Comparison of ENCODE assay signal across 1 cellular context in the genomic region with DNA sequence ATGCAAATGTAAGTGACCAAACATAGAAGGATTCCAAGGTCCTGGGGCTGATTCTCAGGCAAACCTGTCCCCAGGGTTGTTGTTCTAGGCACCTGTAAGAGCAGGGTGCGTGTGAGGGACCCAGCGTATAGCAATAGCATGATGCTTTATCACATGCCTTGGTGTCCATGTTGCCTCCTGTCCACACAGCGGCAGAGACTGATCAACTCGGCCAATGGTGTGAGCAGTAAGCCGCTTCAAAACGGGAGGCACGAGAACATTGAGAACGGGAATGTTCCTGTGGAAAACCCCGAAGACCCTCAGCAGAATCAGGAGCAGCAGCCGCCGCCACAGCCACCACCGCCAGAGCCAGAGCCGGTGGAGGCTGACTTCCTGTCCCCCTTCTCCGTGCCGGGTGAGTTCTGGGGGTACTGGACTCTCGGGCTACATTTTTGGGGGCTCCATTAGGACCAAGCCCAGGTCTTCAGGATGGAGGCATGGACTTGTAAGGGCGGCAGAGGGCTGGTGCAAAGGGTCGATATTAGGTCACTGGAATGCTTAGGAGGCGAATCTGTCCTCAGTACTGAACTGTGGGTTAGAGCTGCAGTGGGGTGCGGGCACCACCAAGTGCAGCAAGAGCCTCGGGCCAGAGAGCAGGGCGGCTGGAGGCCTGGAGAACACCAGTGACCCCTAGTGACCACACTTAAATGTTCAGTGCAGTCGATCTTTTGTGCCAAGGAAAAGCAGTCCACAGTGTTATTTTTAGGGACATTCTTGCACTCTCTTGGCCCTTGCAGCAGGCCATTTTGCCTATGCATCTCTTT.
TF ChIP-seq lines count a peak whose summit lies in the region.

No MANE protein-coding gene starts in this region.

TF ChIP-seq in HepG2, 621 proteins besides CTCF, POLR2A, EP300 and RAD21 (continues in another document):
- TF ChIP-seq, protein P1, sequence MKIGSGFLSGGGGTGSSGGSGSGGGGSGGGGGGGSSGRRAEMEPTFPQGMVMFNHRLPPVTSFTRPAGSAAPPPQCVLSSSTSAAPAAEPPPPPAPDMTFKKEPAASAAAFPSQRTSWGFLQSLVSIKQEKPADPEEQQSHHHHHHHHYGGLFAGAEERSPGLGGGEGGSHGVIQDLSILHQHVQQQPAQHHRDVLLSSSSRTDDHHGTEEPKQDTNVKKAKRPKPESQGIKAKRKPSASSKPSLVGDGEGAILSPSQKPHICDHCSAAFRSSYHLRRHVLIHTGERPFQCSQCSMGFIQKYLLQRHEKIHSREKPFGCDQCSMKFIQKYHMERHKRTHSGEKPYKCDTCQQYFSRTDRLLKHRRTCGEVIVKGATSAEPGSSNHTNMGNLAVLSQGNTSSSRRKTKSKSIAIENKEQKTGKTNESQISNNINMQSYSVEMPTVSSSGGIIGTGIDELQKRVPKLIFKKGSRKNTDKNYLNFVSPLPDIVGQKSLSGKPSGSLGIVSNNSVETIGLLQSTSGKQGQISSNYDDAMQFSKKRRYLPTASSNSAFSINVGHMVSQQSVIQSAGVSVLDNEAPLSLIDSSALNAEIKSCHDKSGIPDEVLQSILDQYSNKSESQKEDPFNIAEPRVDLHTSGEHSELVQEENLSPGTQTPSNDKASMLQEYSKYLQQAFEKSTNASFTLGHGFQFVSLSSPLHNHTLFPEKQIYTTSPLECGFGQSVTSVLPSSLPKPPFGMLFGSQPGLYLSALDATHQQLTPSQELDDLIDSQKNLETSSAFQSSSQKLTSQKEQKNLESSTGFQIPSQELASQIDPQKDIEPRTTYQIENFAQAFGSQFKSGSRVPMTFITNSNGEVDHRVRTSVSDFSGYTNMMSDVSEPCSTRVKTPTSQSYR (CRISPR knock-in tag; IDR thresholded peaks at IDR 0.05; ENCODE audit: borderline replicate concordance) = no peak
- TF ChIP-seq, protein P2, sequence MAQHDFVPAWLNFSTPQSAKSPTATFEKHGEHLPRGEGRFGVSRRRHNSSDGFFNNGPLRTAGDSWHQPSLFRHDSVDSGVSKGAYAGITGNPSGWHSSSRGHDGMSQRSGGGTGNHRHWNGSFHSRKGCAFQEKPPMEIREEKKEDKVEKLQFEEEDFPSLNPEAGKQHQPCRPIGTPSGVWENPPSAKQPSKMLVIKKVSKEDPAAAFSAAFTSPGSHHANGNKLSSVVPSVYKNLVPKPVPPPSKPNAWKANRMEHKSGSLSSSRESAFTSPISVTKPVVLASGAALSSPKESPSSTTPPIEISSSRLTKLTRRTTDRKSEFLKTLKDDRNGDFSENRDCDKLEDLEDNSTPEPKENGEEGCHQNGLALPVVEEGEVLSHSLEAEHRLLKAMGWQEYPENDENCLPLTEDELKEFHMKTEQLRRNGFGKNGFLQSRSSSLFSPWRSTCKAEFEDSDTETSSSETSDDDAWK (CRISPR knock-in tag; IDR thresholded peaks at IDR 0.05) = no peak
- TF ChIP-seq, protein P3, sequence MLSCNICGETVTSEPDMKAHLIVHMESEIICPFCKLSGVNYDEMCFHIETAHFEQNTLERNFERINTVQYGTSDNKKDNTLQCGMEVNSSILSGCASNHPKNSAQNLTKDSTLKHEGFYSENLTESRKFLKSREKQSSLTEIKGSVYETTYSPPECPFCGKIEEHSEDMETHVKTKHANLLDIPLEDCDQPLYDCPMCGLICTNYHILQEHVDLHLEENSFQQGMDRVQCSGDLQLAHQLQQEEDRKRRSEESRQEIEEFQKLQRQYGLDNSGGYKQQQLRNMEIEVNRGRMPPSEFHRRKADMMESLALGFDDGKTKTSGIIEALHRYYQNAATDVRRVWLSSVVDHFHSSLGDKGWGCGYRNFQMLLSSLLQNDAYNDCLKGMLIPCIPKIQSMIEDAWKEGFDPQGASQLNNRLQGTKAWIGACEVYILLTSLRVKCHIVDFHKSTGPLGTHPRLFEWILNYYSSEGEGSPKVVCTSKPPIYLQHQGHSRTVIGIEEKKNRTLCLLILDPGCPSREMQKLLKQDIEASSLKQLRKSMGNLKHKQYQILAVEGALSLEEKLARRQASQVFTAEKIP (CRISPR knock-in tag; IDR thresholded peaks at IDR 0.05; ENCODE audit: borderline replicate concordance) = no peak
- TF ChIP-seq, protein P4, sequence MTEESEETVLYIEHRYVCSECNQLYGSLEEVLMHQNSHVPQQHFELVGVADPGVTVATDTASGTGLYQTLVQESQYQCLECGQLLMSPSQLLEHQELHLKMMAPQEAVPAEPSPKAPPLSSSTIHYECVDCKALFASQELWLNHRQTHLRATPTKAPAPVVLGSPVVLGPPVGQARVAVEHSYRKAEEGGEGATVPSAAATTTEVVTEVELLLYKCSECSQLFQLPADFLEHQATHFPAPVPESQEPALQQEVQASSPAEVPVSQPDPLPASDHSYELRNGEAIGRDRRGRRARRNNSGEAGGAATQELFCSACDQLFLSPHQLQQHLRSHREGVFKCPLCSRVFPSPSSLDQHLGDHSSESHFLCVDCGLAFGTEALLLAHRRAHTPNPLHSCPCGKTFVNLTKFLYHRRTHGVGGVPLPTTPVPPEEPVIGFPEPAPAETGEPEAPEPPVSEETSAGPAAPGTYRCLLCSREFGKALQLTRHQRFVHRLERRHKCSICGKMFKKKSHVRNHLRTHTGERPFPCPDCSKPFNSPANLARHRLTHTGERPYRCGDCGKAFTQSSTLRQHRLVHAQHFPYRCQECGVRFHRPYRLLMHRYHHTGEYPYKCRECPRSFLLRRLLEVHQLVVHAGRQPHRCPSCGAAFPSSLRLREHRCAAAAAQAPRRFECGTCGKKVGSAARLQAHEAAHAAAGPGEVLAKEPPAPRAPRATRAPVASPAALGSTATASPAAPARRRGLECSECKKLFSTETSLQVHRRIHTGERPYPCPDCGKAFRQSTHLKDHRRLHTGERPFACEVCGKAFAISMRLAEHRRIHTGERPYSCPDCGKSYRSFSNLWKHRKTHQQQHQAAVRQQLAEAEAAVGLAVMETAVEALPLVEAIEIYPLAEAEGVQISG (CRISPR knock-in tag; IDR thresholded peaks at IDR 0.05) = peak; percentile 56; the same call in 1 of the 2 replicates
- TF ChIP-seq NBN (conservative IDR thresholded peaks at IDR 0.05) (no peak), SPEN (CRISPR knock-in tag; IDR thresholded peaks at IDR 0.05; ENCODE audit: low read depth) (0 out of 2 replicates have a peak, but pooled peaks have one; percentile 42), ZNF883 (CRISPR knock-in tag; IDR thresholded peaks at IDR 0.05; ENCODE audit: not compliant biosample characterization) (no peak), FOXC1 (CRISPR knock-in tag; IDR thresholded peaks at IDR 0.05; ENCODE audit: borderline replicate concordance) (no peak), HOXA3 (CRISPR knock-in tag; IDR thresholded peaks at IDR 0.05) (no peak), HOXA5 (CRISPR knock-in tag; IDR thresholded peaks at IDR 0.05) (peak; percentile 44; the same call in 1 of the 2 replicates), SMC3 (IDR thresholded peaks at IDR 0.05; ENCODE audit: low read length) (peak; percentile 84), PRMT3 (CRISPR knock-in tag; IDR thresholded peaks at IDR 0.05; ENCODE audit: borderline replicate concordance, low read depth) (no peak), ZNF737 (CRISPR knock-in tag; IDR thresholded peaks at IDR 0.05; ENCODE audit: borderline replicate concordance) (no peak), XRCC5 (optimal IDR thresholded peaks at IDR 0.05; ENCODE audit: low read length) (peak; percentile 65), ZNF547 (CRISPR knock-in tag; IDR thresholded peaks at IDR 0.05) (no peak), ZNF343 (CRISPR knock-in tag; IDR thresholded peaks at IDR 0.05) (no peak), IKZF1 (IDR thresholded peaks at IDR 0.05) (no peak), MAF1 (CRISPR knock-in tag; IDR thresholded peaks at IDR 0.05; ENCODE audit: borderline replicate concordance) (no peak)
- TF ChIP-seq, protein P5, sequence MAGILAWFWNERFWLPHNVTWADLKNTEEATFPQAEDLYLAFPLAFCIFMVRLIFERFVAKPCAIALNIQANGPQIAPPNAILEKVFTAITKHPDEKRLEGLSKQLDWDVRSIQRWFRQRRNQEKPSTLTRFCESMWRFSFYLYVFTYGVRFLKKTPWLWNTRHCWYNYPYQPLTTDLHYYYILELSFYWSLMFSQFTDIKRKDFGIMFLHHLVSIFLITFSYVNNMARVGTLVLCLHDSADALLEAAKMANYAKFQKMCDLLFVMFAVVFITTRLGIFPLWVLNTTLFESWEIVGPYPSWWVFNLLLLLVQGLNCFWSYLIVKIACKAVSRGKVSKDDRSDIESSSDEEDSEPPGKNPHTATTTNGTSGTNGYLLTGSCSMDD (CRISPR knock-in tag; IDR thresholded peaks at IDR 0.05) = no peak
- TF ChIP-seq, protein P6, sequence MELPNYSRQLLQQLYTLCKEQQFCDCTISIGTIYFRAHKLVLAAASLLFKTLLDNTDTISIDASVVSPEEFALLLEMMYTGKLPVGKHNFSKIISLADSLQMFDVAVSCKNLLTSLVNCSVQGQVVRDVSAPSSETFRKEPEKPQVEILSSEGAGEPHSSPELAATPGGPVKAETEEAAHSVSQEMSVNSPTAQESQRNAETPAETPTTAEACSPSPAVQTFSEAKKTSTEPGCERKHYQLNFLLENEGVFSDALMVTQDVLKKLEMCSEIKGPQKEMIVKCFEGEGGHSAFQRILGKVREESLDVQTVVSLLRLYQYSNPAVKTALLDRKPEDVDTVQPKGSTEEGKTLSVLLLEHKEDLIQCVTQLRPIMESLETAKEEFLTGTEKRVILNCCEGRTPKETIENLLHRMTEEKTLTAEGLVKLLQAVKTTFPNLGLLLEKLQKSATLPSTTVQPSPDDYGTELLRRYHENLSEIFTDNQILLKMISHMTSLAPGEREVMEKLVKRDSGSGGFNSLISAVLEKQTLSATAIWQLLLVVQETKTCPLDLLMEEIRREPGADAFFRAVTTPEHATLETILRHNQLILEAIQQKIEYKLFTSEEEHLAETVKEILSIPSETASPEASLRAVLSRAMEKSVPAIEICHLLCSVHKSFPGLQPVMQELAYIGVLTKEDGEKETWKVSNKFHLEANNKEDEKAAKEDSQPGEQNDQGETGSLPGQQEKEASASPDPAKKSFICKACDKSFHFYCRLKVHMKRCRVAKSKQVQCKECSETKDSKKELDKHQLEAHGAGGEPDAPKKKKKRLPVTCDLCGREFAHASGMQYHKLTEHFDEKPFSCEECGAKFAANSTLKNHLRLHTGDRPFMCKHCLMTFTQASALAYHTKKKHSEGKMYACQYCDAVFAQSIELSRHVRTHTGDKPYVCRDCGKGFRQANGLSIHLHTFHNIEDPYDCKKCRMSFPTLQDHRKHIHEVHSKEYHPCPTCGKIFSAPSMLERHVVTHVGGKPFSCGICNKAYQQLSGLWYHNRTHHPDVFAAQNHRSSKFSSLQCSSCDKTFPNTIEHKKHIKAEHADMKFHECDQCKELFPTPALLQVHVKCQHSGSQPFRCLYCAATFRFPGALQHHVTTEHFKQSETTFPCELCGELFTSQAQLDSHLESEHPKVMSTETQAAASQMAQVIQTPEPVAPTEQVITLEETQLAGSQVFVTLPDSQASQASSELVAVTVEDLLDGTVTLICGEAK (IDR thresholded peaks at IDR 0.05) = no peak
- TF ChIP-seq, protein P6 (CRISPR knock-in tag; IDR thresholded peaks at IDR 0.05) = no peak
- TF ChIP-seq, protein P7, sequence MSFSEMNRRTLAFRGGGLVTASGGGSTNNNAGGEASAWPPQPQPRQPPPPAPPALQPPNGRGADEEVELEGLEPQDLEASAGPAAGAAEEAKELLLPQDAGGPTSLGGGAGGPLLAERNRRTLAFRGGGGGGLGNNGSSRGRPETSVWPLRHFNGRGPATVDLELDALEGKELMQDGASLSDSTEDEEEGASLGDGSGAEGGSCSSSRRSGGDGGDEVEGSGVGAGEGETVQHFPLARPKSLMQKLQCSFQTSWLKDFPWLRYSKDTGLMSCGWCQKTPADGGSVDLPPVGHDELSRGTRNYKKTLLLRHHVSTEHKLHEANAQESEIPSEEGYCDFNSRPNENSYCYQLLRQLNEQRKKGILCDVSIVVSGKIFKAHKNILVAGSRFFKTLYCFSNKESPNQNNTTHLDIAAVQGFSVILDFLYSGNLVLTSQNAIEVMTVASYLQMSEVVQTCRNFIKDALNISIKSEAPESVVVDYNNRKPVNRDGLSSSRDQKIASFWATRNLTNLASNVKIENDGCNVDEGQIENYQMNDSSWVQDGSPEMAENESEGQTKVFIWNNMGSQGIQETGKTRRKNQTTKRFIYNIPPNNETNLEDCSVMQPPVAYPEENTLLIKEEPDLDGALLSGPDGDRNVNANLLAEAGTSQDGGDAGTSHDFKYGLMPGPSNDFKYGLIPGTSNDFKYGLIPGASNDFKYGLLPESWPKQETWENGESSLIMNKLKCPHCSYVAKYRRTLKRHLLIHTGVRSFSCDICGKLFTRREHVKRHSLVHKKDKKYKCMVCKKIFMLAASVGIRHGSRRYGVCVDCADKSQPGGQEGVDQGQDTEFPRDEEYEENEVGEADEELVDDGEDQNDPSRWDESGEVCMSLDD (CRISPR knock-in tag; IDR thresholded peaks at IDR 0.05; ENCODE audit: borderline replicate concordance) = 0 out of 2 replicates have a peak, but pooled peaks have one; percentile 18
- TF ChIP-seq, protein P8, sequence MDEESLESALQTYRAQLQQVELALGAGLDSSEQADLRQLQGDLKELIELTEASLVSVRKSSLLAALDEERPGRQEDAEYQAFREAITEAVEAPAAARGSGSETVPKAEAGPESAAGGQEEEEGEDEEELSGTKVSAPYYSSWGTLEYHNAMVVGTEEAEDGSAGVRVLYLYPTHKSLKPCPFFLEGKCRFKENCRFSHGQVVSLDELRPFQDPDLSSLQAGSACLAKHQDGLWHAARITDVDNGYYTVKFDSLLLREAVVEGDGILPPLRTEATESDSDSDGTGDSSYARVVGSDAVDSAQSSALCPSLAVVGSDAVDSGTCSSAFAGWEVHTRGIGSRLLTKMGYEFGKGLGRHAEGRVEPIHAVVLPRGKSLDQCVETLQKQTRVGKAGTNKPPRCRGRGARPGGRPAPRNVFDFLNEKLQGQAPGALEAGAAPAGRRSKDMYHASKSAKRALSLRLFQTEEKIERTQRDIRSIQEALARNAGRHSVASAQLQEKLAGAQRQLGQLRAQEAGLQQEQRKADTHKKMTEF (CRISPR knock-in tag; IDR thresholded peaks at IDR 0.05) = no peak
